Comparison of ENCODE assay signal across 1 cellular context in the genomic region with DNA sequence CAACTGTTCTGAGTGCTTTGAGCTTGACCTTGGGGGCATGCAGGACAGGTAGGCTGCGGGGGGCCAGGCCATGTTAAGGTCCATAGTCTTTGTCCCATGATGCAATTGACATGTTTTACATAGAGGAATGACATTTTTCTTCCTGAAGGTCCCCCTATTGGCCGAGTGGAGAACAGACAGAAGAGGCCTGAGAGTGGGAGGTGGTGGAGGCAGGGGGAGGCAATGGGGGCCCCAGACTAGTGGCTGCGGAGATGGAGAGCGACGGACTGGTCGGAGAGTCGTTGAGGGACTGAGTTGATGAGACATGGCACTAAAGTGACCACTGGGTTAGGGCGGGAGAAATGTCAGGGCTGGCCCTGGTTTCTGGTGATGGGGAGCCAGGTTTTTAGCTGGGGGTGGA. TPM values are rescaled to one million over a fixed set of nuclear protein-coding genes. Genes with fewer than 3 reads are reported as not detected.
"Had no signal": no experiment of that assay in that cellular context is flagged by ENCODE, and none has a peak within 500 bp of the region (broad histone marks: within the 10 kb centered on the region; RNA-seq: fewer than 3 reads in every experiment).

No MANE protein-coding gene starts in this region.

RNA-seq across cellular contexts. Expression of gene ABCC6, which starts 48.4 kb away (rescaled TPM):
- polyA plus RNA-seq: IgD-negative memory B cell had no signal
